Comparison of ENCODE assay signal across 1 cellular context in the genomic region with DNA sequence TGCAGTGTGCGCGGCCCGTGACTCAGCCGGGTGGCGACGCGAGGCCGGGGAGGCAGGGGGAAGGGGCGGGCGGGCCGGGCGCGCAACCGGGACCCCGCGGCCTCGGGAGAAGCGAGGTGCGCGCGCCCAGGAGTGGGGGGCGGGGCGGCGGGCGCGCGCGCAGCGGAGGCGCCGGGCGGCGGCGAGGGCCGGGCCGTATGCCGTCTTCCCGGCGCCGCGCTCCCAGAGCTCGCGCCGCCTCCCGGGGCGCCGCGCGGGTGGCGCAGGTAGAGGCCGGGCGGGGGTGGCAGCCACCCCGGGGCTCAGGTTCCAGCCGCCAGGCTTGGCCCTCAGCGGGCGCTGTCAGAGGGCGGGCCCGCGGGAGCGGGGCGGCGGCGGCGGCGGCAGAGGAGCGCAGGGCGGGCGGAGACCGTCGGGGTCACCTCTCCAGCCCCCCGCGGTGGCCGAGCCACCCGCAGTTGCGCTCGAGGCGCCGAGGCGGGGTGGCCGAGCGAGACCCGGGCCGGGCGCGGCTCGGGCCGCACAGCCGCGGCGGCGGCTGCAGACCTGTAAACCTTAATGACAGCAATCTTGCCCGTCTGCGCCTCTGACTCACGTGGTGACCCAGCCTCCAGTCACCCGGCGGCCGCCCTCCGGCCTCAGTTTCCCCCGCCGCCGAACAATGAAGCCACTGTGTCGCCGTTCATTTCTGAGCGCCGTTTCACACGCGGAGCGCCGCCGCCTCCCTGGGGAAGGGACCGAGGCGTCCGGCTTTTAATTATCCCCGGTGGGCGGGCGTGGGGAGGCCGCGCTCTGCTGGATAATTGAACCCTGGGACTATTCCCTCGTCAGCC.
A peak's percentile ranks its signal among the peaks of the same experiment; 100 is the strongest.
TF ChIP-seq lines count a peak whose summit lies in the region.

No MANE protein-coding gene starts in this region.

TF ChIP-seq in HepG2, 621 proteins besides CTCF, POLR2A, EP300 and RAD21 (continued from another document and continues in another):
- TF ChIP-seq KLF6 (CRISPR knock-in tag; IDR thresholded peaks at IDR 0.05) (peak; percentile 40; the same call in 1 of the 2 replicates), RAD51 (IDR thresholded peaks at IDR 0.05; ENCODE audit: borderline replicate concordance) (no peak), ZNF234 (CRISPR knock-in tag; conservative IDR thresholded peaks at IDR 0.05) (no peak), ZNF747 (CRISPR knock-in tag; IDR thresholded peaks at IDR 0.05; ENCODE audit: borderline replicate concordance) (no peak), ZNF224 (CRISPR knock-in tag; IDR thresholded peaks at IDR 0.05) (no peak), ZNF607 (CRISPR knock-in tag; IDR thresholded peaks at IDR 0.05; ENCODE audit: borderline replicate concordance) (no peak), TMF1 (CRISPR knock-in tag; IDR thresholded peaks at IDR 0.05; ENCODE audit: low read depth) (no peak), RFX1 (IDR thresholded peaks at IDR 0.05) (no peak), FUBP1 (CRISPR knock-in tag; IDR thresholded peaks at IDR 0.05; ENCODE audit: borderline replicate concordance) (no peak), ZNF761 (CRISPR knock-in tag; conservative IDR thresholded peaks at IDR 0.05) (no peak), IRX3 (CRISPR knock-in tag; IDR thresholded peaks at IDR 0.05; ENCODE audit: borderline replicate concordance, low read depth) (0 out of 2 replicates have a peak, but pooled peaks have one; percentile 37), PAF1 (CRISPR knock-in tag; IDR thresholded peaks at IDR 0.05) (no peak), ZNF704 (CRISPR knock-in tag; IDR thresholded peaks at IDR 0.05; ENCODE audit: borderline replicate concordance) (no peak), SALL2 (CRISPR knock-in tag; IDR thresholded peaks at IDR 0.05) (0 out of 2 replicates have a peak, but pooled peaks have one; percentile 23), ZSCAN25 (CRISPR knock-in tag; IDR thresholded peaks at IDR 0.05) (0 out of 2 replicates have a peak, but pooled peaks have one; percentile 5), YY1 (IDR thresholded peaks at IDR 0.05; ENCODE audit: insufficient read depth, insufficient replicate concordance, low read depth, low read length) (peak; percentile 11), ZNF3 (CRISPR knock-in tag; IDR thresholded peaks at IDR 0.05) (no peak), HNRNPLL (IDR thresholded peaks at IDR 0.05; ENCODE audit: low read depth, low read length, poor library complexity, severe bottlenecking) (peak; percentile 39), FOSL2 (CRISPR knock-in tag; IDR thresholded peaks at IDR 0.05) (peak; percentile 60; the same call in 1 of the 2 replicates), KLF13 (CRISPR knock-in tag; IDR thresholded peaks at IDR 0.05) (no peak), ZMAT5 (CRISPR knock-in tag; IDR thresholded peaks at IDR 0.05; ENCODE audit: borderline replicate concordance, low read depth) (no peak), U2AF2 (IDR thresholded peaks at IDR 0.05; ENCODE audit: low read depth, low read length) (no peak), SMC3 (IDR thresholded peaks at IDR 0.05; ENCODE audit: low read length) (no peak), MAX (IDR thresholded peaks at IDR 0.05) (peak; percentile 20; the same call in 1 of the 2 replicates), KLF12 (CRISPR knock-in tag; IDR thresholded peaks at IDR 0.05; ENCODE audit: borderline replicate concordance) (no peak), DPF2 (CRISPR knock-in tag; IDR thresholded peaks at IDR 0.05; ENCODE audit: borderline replicate concordance, low read depth) (no peak), KDM2A (CRISPR knock-in tag; IDR thresholded peaks at IDR 0.05; ENCODE audit: borderline replicate concordance, low read depth) (peak; percentile 34; the same call in 1 of the 2 replicates)
- TF ChIP-seq, protein P1, sequence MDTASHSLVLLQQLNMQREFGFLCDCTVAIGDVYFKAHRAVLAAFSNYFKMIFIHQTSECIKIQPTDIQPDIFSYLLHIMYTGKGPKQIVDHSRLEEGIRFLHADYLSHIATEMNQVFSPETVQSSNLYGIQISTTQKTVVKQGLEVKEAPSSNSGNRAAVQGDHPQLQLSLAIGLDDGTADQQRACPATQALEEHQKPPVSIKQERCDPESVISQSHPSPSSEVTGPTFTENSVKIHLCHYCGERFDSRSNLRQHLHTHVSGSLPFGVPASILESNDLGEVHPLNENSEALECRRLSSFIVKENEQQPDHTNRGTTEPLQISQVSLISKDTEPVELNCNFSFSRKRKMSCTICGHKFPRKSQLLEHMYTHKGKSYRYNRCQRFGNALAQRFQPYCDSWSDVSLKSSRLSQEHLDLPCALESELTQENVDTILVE (CRISPR knock-in tag; IDR thresholded peaks at IDR 0.05): no peak
- TF ChIP-seq, protein P2, sequence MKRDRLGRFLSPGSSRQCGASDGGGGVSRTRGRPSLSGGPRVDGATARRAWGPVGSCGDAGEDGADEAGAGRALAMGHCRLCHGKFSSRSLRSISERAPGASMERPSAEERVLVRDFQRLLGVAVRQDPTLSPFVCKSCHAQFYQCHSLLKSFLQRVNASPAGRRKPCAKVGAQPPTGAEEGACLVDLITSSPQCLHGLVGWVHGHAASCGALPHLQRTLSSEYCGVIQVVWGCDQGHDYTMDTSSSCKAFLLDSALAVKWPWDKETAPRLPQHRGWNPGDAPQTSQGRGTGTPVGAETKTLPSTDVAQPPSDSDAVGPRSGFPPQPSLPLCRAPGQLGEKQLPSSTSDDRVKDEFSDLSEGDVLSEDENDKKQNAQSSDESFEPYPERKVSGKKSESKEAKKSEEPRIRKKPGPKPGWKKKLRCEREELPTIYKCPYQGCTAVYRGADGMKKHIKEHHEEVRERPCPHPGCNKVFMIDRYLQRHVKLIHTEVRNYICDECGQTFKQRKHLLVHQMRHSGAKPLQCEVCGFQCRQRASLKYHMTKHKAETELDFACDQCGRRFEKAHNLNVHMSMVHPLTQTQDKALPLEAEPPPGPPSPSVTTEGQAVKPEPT (CRISPR knock-in tag; IDR thresholded peaks at IDR 0.05; ENCODE audit: low read depth): no peak
- TF ChIP-seq, protein P3, sequence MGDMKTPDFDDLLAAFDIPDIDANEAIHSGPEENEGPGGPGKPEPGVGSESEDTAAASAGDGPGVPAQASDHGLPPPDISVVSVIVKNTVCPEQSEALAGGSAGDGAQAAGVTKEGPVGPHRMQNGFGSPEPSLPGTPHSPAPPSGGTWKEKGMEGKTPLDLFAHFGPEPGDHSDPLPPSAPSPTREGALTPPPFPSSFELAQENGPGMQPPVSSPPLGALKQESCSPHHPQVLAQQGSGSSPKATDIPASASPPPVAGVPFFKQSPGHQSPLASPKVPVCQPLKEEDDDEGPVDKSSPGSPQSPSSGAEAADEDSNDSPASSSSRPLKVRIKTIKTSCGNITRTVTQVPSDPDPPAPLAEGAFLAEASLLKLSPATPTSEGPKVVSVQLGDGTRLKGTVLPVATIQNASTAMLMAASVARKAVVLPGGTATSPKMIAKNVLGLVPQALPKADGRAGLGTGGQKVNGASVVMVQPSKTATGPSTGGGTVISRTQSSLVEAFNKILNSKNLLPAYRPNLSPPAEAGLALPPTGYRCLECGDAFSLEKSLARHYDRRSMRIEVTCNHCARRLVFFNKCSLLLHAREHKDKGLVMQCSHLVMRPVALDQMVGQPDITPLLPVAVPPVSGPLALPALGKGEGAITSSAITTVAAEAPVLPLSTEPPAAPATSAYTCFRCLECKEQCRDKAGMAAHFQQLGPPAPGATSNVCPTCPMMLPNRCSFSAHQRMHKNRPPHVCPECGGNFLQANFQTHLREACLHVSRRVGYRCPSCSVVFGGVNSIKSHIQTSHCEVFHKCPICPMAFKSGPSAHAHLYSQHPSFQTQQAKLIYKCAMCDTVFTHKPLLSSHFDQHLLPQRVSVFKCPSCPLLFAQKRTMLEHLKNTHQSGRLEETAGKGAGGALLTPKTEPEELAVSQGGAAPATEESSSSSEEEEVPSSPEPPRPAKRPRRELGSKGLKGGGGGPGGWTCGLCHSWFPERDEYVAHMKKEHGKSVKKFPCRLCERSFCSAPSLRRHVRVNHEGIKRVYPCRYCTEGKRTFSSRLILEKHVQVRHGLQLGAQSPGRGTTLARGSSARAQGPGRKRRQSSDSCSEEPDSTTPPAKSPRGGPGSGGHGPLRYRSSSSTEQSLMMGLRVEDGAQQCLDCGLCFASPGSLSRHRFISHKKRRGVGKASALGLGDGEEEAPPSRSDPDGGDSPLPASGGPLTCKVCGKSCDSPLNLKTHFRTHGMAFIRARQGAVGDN (CRISPR knock-in tag; IDR thresholded peaks at IDR 0.05): peak; percentile 36
- TF ChIP-seq, protein P4, sequence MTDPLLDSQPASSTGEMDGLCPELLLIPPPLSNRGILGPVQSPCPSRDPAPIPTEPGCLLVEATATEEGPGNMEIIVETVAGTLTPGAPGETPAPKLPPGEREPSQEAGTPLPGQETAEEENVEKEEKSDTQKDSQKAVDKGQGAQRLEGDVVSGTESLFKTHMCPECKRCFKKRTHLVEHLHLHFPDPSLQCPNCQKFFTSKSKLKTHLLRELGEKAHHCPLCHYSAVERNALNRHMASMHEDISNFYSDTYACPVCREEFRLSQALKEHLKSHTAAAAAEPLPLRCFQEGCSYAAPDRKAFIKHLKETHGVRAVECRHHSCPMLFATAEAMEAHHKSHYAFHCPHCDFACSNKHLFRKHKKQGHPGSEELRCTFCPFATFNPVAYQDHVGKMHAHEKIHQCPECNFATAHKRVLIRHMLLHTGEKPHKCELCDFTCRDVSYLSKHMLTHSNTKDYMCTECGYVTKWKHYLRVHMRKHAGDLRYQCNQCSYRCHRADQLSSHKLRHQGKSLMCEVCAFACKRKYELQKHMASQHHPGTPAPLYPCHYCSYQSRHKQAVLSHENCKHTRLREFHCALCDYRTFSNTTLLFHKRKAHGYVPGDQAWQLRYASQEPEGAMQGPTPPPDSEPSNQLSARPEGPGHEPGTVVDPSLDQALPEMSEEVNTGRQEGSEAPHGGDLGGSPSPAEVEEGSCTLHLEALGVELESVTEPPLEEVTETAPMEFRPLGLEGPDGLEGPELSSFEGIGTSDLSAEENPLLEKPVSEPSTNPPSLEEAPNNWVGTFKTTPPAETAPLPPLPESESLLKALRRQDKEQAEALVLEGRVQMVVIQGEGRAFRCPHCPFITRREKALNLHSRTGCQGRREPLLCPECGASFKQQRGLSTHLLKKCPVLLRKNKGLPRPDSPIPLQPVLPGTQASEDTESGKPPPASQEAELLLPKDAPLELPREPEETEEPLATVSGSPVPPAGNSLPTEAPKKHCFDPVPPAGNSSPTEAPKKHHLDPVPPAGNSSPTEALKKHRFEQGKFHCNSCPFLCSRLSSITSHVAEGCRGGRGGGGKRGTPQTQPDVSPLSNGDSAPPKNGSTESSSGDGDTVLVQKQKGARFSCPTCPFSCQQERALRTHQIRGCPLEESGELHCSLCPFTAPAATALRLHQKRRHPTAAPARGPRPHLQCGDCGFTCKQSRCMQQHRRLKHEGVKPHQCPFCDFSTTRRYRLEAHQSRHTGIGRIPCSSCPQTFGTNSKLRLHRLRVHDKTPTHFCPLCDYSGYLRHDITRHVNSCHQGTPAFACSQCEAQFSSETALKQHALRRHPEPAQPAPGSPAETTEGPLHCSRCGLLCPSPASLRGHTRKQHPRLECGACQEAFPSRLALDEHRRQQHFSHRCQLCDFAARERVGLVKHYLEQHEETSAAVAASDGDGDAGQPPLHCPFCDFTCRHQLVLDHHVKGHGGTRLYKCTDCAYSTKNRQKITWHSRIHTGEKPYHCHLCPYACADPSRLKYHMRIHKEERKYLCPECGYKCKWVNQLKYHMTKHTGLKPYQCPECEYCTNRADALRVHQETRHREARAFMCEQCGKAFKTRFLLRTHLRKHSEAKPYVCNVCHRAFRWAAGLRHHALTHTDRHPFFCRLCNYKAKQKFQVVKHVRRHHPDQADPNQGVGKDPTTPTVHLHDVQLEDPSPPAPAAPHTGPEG (CRISPR knock-in tag; IDR thresholded peaks at IDR 0.05): 0 out of 2 replicates have a peak, but pooled peaks have one; percentile 37
- TF ChIP-seq, protein P5, sequence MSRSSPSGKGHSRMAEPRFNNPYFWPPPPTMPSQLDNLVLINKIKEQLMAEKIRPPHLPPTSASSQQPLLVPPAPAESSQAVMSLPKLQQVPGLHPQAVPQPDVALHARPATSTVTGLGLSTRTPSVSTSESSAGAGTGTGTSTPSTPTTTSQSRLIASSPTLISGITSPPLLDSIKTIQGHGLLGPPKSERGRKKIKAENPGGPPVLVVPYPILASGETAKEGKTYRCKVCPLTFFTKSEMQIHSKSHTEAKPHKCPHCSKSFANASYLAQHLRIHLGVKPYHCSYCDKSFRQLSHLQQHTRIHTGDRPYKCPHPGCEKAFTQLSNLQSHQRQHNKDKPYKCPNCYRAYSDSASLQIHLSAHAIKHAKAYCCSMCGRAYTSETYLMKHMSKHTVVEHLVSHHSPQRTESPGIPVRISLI (CRISPR knock-in tag; IDR thresholded peaks at IDR 0.05; ENCODE audit: borderline replicate concordance): no peak
- TF ChIP-seq, protein P6, sequence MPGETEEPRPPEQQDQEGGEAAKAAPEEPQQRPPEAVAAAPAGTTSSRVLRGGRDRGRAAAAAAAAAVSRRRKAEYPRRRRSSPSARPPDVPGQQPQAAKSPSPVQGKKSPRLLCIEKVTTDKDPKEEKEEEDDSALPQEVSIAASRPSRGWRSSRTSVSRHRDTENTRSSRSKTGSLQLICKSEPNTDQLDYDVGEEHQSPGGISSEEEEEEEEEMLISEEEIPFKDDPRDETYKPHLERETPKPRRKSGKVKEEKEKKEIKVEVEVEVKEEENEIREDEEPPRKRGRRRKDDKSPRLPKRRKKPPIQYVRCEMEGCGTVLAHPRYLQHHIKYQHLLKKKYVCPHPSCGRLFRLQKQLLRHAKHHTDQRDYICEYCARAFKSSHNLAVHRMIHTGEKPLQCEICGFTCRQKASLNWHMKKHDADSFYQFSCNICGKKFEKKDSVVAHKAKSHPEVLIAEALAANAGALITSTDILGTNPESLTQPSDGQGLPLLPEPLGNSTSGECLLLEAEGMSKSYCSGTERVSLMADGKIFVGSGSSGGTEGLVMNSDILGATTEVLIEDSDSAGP (CRISPR knock-in tag; IDR thresholded peaks at IDR 0.05; ENCODE audit: borderline replicate concordance): no peak
